In the genomic region with DNA sequence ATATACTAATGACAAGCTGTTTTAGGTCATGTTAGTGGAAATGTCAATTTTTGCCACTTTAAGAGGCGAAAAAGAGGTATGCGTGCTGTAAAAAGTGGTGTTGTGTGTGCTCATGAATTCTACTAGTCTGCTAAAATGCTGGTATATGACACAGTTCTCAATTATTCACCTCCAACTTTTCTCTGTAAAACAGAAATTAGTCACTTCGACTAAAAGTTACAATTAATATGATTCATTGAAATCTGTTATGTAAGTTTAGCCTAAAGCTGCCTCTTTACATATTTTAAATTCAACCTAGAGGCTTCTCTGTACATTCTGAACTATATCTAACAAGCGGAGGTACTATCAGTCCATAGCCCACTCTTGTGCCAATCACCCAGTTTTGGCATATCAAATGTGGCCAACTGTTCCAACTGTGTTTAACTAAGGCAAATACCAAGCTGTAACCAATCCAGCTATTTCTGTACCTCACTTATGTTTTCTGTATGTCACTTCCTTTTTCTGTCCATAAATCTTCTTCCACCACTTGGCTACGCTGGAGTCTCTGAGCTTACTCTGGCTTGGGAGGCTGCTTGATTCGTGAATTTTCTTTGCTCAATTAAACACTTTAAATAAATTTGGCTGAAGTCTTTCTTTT, we compare ENCODE assay signal across 23 cellular contexts. TPM values are rescaled to one million over a fixed set of nuclear protein-coding genes. Genes with fewer than 3 reads are reported as not detected.
DNase-seq lines count a peak whose midpoint lies in the region; ATAC-seq, FAIRE-seq and TF ChIP-seq lines count a peak whose summit lies in the region.
"Had no signal": no experiment of that assay in that cellular context is flagged by ENCODE, and none has a peak within 500 bp of the region (broad histone marks: within the 10 kb centered on the region; RNA-seq: fewer than 3 reads in every experiment).

No MANE protein-coding gene starts in this region.

- H3K9me3 Mint-ChIP-seq in natural killer cell = no peaks in the 10 kb centered on the region
- H3K9me3 Mint-ChIP-seq: activated CD4-positive, alpha-beta T cell treated with anti-CD3 and anti-CD28 coated beads, Interleukin-2, amount 10 ng/mL, durations not matched to agents 7 days and 5 days; memory B cell had no signal

- no peaks in the 10 kb centered on the region for H3K36me3 Mint-ChIP-seq in natural killer cell

- no peak overlapping the region for H3K18ac ChIP-seq in trophoblast cell (ENCODE audit: low read length)

- H3K4me1 Mint-ChIP-seq in natural killer cell = no peaks in the 10 kb centered on the region
- H3K4me1 Mint-ChIP-seq: activated CD4-positive, alpha-beta T cell treated with anti-CD3 and anti-CD28 coated beads, Interleukin-2, amount 10 ng/mL, durations not matched to agents 7 days and 5 days; memory B cell had no signal

- ATAC-seq in GM12878 = no peak
- no peak for ATAC-seq in natural killer cell
- ATAC-seq: HepG2 had no signal

- H3K4me1 ChIP-seq in GM12878 (ENCODE audit: control insufficient read depth, insufficient read depth, low read length) = no peaks in the 10 kb centered on the region
- peaks cover 3 to 4% of the 10 kb centered on the region in 2 experiments for H3K4me1 ChIP-seq in trophoblast cell (ENCODE audit: control insufficient read depth in 1 of 2, insufficient read depth in 2 of 2, low read length in 2 of 2)

- H2AFZ ChIP-seq in GM12878 (ENCODE audit: control insufficient read depth, low read depth, low read length) (no peak overlapping the region), trophoblast cell (ENCODE audit: insufficient read depth, low read length, poor library complexity) (no peak overlapping the region)

- no peak for FAIRE-seq in GM12878 (lab: Jason Lieb, UNC)
- FAIRE-seq: HepG2, RCC 7860 had no signal

- H3K9ac ChIP-seq in GM12878 (ENCODE audit: control insufficient read depth, insufficient read depth, low read length) = no peak overlapping the region
- no peak overlapping the region for H3K9ac ChIP-seq in trophoblast cell (ENCODE audit: low read length)

- no peak overlapping the region for H4K91ac ChIP-seq in trophoblast cell (ENCODE audit: low read depth, low read length)

- H3K9me3 ChIP-seq in GM12878 (replicated peaks; ENCODE audit: control insufficient read depth, insufficient read depth, low read length) (no peaks in the 10 kb centered on the region), trophoblast cell (ENCODE audit: insufficient read depth, low read depth, low read length) (no peaks in the 10 kb centered on the region)
- H3K9me3 ChIP-seq: vagina had no signal

- BruUV-seq in GM12878 (replicated peaks; lab: Mats Ljungman, UMichigan) = no TSS peak

- H3K36me3 ChIP-seq in GM12878 (ENCODE audit: control insufficient read depth in 2 of 2, insufficient read depth in 2 of 2, low read length in 1 of 2) (no peaks in the 10 kb centered on the region), trophoblast cell (ENCODE audit: control insufficient read depth in 1 of 2, insufficient read depth in 2 of 2, low read length in 2 of 2) (peaks cover 0 to 5% of the 10 kb centered on the region in 2 experiments)
- H3K36me3 ChIP-seq: vagina had no signal

- no peaks in the 10 kb centered on the region for H3K79me1 ChIP-seq in trophoblast cell (ENCODE audit: low read length)

- H3K4me3 Mint-ChIP-seq in natural killer cell = no peak overlapping the region
- H3K4me3 Mint-ChIP-seq: activated CD4-positive, alpha-beta T cell treated with anti-CD3 and anti-CD28 coated beads, Interleukin-2, amount 10 ng/mL, durations not matched to agents 7 days and 5 days; memory B cell had no signal

- intact Hi-C loops in GM12878 (cut with micrococcal nuclease; ENCODE audit: unreplicated experiment) (no loop called here), natural killer cell (cut with micrococcal nuclease) (no loop called here)

- POLR2A ChIA-PET in HEK293T (lab: Yijun Ruan, JAX) = no interaction called here
- POLR2A ChIA-PET in GM12878 (lab: Charles Lee) = no interaction called here

- no peak overlapping the region for H2BK12ac ChIP-seq in trophoblast cell (ENCODE audit: low read length)

- TF ChIP-seq RAD21 in GM12878 (IDR thresholded peaks at IDR 0.05; ENCODE audit: insufficient read depth, low read depth, low read length) = no peak

- no peak overlapping the region for H3K27ac Mint-ChIP-seq in natural killer cell
- H3K27ac Mint-ChIP-seq: activated CD4-positive, alpha-beta T cell treated with anti-CD3 and anti-CD28 coated beads, Interleukin-2, amount 10 ng/mL, durations not matched to agents 7 days and 5 days; memory B cell; progenitor cell of endocrine pancreas had no signal

- SMC1A ChIA-PET in GM12878 (lab: Charles Lee; ENCODE audit: uncharacterized antibody, unreplicated experiment) = interaction anchor here (0.7 to 1.3 kb wide), 3 partner anchors 10 to 14 kb away, joined by 3 read pairs; no protein-coding TSS in a partner anchor

- H4K8ac ChIP-seq in trophoblast cell (ENCODE audit: low read depth, low read length) = no peak overlapping the region

- no peak overlapping the region for H3K14ac ChIP-seq in trophoblast cell (ENCODE audit: low read length)

- no peak for DNase-seq in HEK293T (ENCODE audit: extremely low spot score)
- DNase-seq in NCI-H446 (lab: John Stamatoyannopoulos, UW) = peak; percentile 70 to 86
- DNase-seq in GM12878 (ENCODE audit: low read depth, low spot score) = no peak
- peak; percentile 35 to 84 for DNase-seq in trophoblast cell
- no peak for DNase-seq in NCI-H524 (lab: John Stamatoyannopoulos, UW)
- no peak for DNase-seq in amygdala (lab: John Stamatoyannopoulos, UW)
- DNase-seq in natural killer cell = no peak
- DNase-seq: activated CD4-positive, alpha-beta T cell treated with anti-CD3 and anti-CD28 coated beads, Interleukin-2, amount 10 ng/mL, durations not matched to agents 7 days and 5 days; activated CD8-positive, alpha-beta memory T cell treated with anti-CD3 and anti-CD28 coated beads, Interleukin-2, amount 50 U/mL, for 48 hours; activated gamma-delta T cell treated with Interleukin-2 at 50 U/mL for 16 hours; AML-193; amniotic stem cell; islet precursor cell; MM.1S; NCI-H2029; NCI-H524 treated with DMSO at 0.1 percent for 48 hours; stimulated activated CD4-positive, alpha-beta T cell treated with anti-CD3 and anti-CD28 coated beads, Interleukin-2, amount 100 ng/mL, for 48 hours; SW 1271 had no signal

- no peak for TF ChIP-seq EP300 in GM12878 (IDR thresholded peaks at IDR 0.05; ENCODE audit: borderline replicate concordance in 1 of 2, control insufficient read depth in 1 of 2, low read depth in 2 of 2, low read length in 2 of 2)

- no peak overlapping the region for H4K12ac ChIP-seq in trophoblast cell (ENCODE audit: low read depth, low read length)

- in situ Hi-C loops in GM12878 (cut with MboI) = no loop called here

- H2BK120ac ChIP-seq in trophoblast cell (ENCODE audit: insufficient read depth, low read length, poor library complexity) = no peak overlapping the region

- no peak for TF ChIP-seq CTCF in GM12878 (IDR thresholded peaks at IDR 0.05 in 2 of 3, conservative IDR thresholded peaks at IDR 0.05 in 1 of 3; ENCODE audit: control insufficient read depth in 2 of 3, extremely low read depth in 1 of 3, insufficient read depth in 1 of 3, low read depth in 3 of 3, low read length in 3 of 3)
- TF ChIP-seq CTCF in natural killer cell (IDR thresholded peaks at IDR 0.05) = no peak

- H2AK5ac ChIP-seq in trophoblast cell (ENCODE audit: low read length) = no peak overlapping the region

- no peaks in the 10 kb centered on the region for H3K79me2 ChIP-seq in GM12878 (ENCODE audit: control insufficient read depth, insufficient read depth, low read length)
- peaks cover 1% of the 10 kb centered on the region for H3K79me2 ChIP-seq in trophoblast cell (ENCODE audit: control insufficient read depth, insufficient read depth, low read length, poor library complexity)

- RAD21 ChIA-PET in GM12878 (lab: Charles Lee; ENCODE audit: unreplicated experiment) = interaction anchor here (0.7 kb wide), 1 partner anchor 13 kb away, joined by 3 read pairs; no protein-coding TSS in a partner anchor

- no peak overlapping the region for H3K27ac ChIP-seq in GM12878 (ENCODE audit: control insufficient read depth, insufficient read depth)
- no peak overlapping the region for H3K27ac ChIP-seq in trophoblast cell (ENCODE audit: low read depth, low read length)
- H3K27ac ChIP-seq: vagina had no signal

- H4K20me1 ChIP-seq in GM12878 (ENCODE audit: control insufficient read depth, insufficient read depth) = no peaks in the 10 kb centered on the region; the same call in 1 of the 2 replicates

- CTCF ChIA-PET in HEK293T (lab: Yijun Ruan, JAX) (no interaction called here), GM12878 (lab: Yijun Ruan, JAX) (interaction anchor here (0.8 to 1.3 kb wide), 4 partner anchors 9 to 1372 kb away, joined by 3 to 9 read pairs (median 3); no protein-coding TSS in a partner anchor)

- H2BK5ac ChIP-seq in trophoblast cell (ENCODE audit: low read depth, low read length, poor library complexity) = no peak overlapping the region

- H3K4me3 ChIP-seq in GM12878 = no peak overlapping the region
- H3K4me3 ChIP-seq in trophoblast cell (ENCODE audit: low read depth, low read length) = no peak overlapping the region
- H3K4me3 ChIP-seq: vagina had no signal

- no peak overlapping the region for H3K4me2 ChIP-seq in GM12878 (ENCODE audit: control insufficient read depth, insufficient read depth)
- no peak overlapping the region for H3K4me2 ChIP-seq in trophoblast cell (ENCODE audit: low read length)

- 75% methylated on average over 6 of the region's 6 CpGs for WGBS in GM12878 (ENCODE audit: insufficient coverage, insufficient replicate concordance, low lambda C conversion rate, missing lambda C conversion rate)
- no CpG with 5 or more reads among the region's 6 CpGs for WGBS in trophoblast cell (ENCODE audit: extremely low coverage, insufficient coverage, insufficient read length)

- no peak overlapping the region for H3K4ac ChIP-seq in trophoblast cell (ENCODE audit: low read depth, low read length)

- no peak for TF ChIP-seq POLR2A in GM12878 (IDR thresholded peaks at IDR 0.05; ENCODE audit: low read depth, low read length)

- no peak overlapping the region for H3K23ac ChIP-seq in trophoblast cell (ENCODE audit: low read length)

- no peaks in the 10 kb centered on the region for H3K27me3 Mint-ChIP-seq in natural killer cell (ENCODE audit: low read depth in 2 of 2)
- H3K27me3 Mint-ChIP-seq: activated CD4-positive, alpha-beta T cell treated with anti-CD3 and anti-CD28 coated beads, Interleukin-2, amount 10 ng/mL, durations not matched to agents 7 days and 5 days; memory B cell; progenitor cell of endocrine pancreas had no signal

- H3K27me3 ChIP-seq in GM12878 (replicated peaks in 1 of 2; ENCODE audit: control insufficient read depth in 2 of 2, insufficient read depth in 2 of 2, low read length in 1 of 2) (no peaks in the 10 kb centered on the region), trophoblast cell (ENCODE audit: insufficient read depth, low read length) (no peaks in the 10 kb centered on the region)
- H3K27me3 ChIP-seq: vagina had no signal

RNA-seq across cellular contexts. Expression of gene BAZ2B, which starts 20.8 kb away (rescaled TPM):
- total RNA-seq in GM12878 (2013; cell fraction: nucleolus; rRNA removed) = 510 and 514 TPM in 2 replicates
- total RNA-seq in GM12878 (2014; rRNA removed) (29.0 and 35.7 TPM in 2 replicates), GM12878 (2014; rRNA removed; fragmentation: Illumina TruSeq; extraction: Trizol) (49.7 and 52.7 TPM in 2 replicates), GM12878 (2021) (32.1 and 33.0 TPM in 2 replicates), natural killer cell (10 to 100 TPM; 59.8 to 73.7 (median 68.4) TPM)
- 23.5 TPM for polyA plus RNA-seq in GM12878 (2011; ENCODE audit: low read depth)
- polyA plus RNA-seq in GM12878 (2011; rRNA removed) (24.9 and 33.1 TPM in 2 replicates), GM12878 (2014; fragmentation: Illumina TruSeq; extraction: Trizol) (33.3 and 47.1 TPM in 2 replicates), GM12878 (2014; fragmentation: Nextera tagmentation; extraction: Ambion mirVana) (10 to 100 TPM in 1 of 2 experiments, 1 to 10 TPM in 1; 8.8 to 12.8 TPM), GM12878 (2014; rRNA removed) (18.6 and 24.5 TPM in 2 replicates), GM12878 (2016; fragmentation: Nextera tagmentation; extraction: Ambion mirVana) (10 to 100 TPM; 22.4 to 23.9 TPM)
- polyA plus RNA-seq in GM12878 (2011; cell fraction: cytosol; rRNA removed) = 12.6 and 14.4 TPM in 2 replicates
- polyA plus RNA-seq in GM12878 (2011; cell fraction: nucleus; rRNA removed) = 33.1 and 42.0 TPM in 2 replicates
- 19.7 and 23.3 TPM in 2 replicates for polyA plus RNA-seq in GM12878 (2012)
- polyA minus RNA-seq in GM12878 (2011; rRNA and poly(A)+ RNA removed) = 71.0 and 79.2 TPM in 2 replicates
- 18.4 and 19.5 TPM in 2 replicates for polyA minus RNA-seq in GM12878 (2011; cell fraction: cytosol; rRNA and poly(A)+ RNA removed)
- 68.2 and 95.3 TPM in 2 replicates for polyA minus RNA-seq in GM12878 (2011; cell fraction: nucleus; rRNA and poly(A)+ RNA removed)
- 29.8 and 32.0 TPM in 2 replicates for polyA plus RNA-seq in trophoblast cell (2013)

Comparison
In these comparisons a context has a peak if more than half of its experiments do, and no peak if none do; other contexts are left out.
1. DNase-seq: peak in NCI-H446 (2 of 2) and trophoblast cell (2 of 2); none in HEK293T (single experiment), GM12878 (single experiment), NCI-H524 (0 of 2), amygdala (0 of 56) and natural killer cell (single experiment).